8 cellular contexts compared by ENCODE assay signal in genomic region chr17:1762233-1762905, GRCh38. TPM values are rescaled to one million over a fixed set of nuclear protein-coding genes. Genes with fewer than 3 reads are reported as not detected.
A peak's percentile ranks its signal among the peaks of the same experiment; 100 is the strongest.
DNase-seq lines count a peak whose midpoint lies in the region; ATAC-seq and FAIRE-seq lines count a peak whose summit lies in the region.

No MANE protein-coding gene starts in this region.

- H3K36me3 ChIP-seq in small intestine (ENCODE audit: control insufficient read depth in 2 of 2, insufficient read depth in 2 of 2, low read length in 2 of 2): no peaks in the 10 kb centered on the region

- peak overlapping the region; percentile 9 for H3K27ac Mint-ChIP-seq in activated CD8-positive, alpha-beta T cell treated with anti-CD3 and anti-CD28 coated beads, Interleukin-2, amount 10 ng/mL, durations not matched to agents 7 days and 5 days

- WGBS in right cardiac atrium: 50% methylated on average over 21 of the region's 21 CpGs
- 51 to 68% (median 62%) methylated on average over 20 to 21 of the region's 21 CpGs for WGBS in small intestine, 3 donors

- peak overlapping the region; percentile 45 for H3K27ac ChIP-seq in right cardiac atrium (ENCODE audit: low read length)
- peak overlapping the region; percentile 63 to 82 for H3K27ac ChIP-seq in small intestine (ENCODE audit: low read depth in 1 of 2, low read length in 1 of 2)

- H3K9me3 ChIP-seq in right cardiac atrium (ENCODE audit: control insufficient read depth, low read length): no peaks in the 10 kb centered on the region
- no peaks in the 10 kb centered on the region for H3K9me3 ChIP-seq in small intestine (ENCODE audit: control insufficient read depth, low read depth)

- intact Hi-C loops in right cardiac atrium (cut with DNase I): no loop called here

- DNase-seq in HCEC 1CT (peak; percentile 19), right cardiac atrium (peak; percentile 75 to 87 (median 86)), small intestine (no peak), OCI-M2 (lab: John Stamatoyannopoulos, UW; ENCODE audit: unreplicated experiment) (no peak)
- no peak for DNase-seq in activated CD8-positive, alpha-beta T cell treated with anti-CD3 and anti-CD28 coated beads, Interleukin-2, amount 10 ng/mL, durations not matched to agents 7 days and 5 days

- H3K4me3 ChIP-seq in right cardiac atrium (ENCODE audit: low read length): peak overlapping the region; percentile 59
- H3K4me3 ChIP-seq in small intestine (ENCODE audit: low read depth in 1 of 2, low read length in 2 of 2): no peak overlapping the region

- H3K4me1 ChIP-seq in right cardiac atrium (ENCODE audit: control insufficient read depth, insufficient read depth, low read length) (peaks cover 3% of the 10 kb centered on the region), small intestine (ENCODE audit: control insufficient read depth in 2 of 2, insufficient read depth in 1 of 2, low read depth in 1 of 2, low read length in 1 of 2) (peaks cover 0 to 6% of the 10 kb centered on the region in 2 donors)

- no peak overlapping the region for H3K4me3 Mint-ChIP-seq in activated CD8-positive, alpha-beta T cell treated with anti-CD3 and anti-CD28 coated beads, Interleukin-2, amount 10 ng/mL, durations not matched to agents 7 days and 5 days

- H3K36me3 Mint-ChIP-seq in activated CD8-positive, alpha-beta T cell treated with anti-CD3 and anti-CD28 coated beads, Interleukin-2, amount 10 ng/mL, durations not matched to agents 7 days and 5 days (ENCODE audit: low read depth): no peaks in the 10 kb centered on the region

- peaks cover 4% of the 10 kb centered on the region for H3K27me3 Mint-ChIP-seq in activated CD8-positive, alpha-beta T cell treated with anti-CD3 and anti-CD28 coated beads, Interleukin-2, amount 10 ng/mL, durations not matched to agents 7 days and 5 days (ENCODE audit: low read depth)

- H3K27me3 ChIP-seq in right cardiac atrium (ENCODE audit: control insufficient read depth, insufficient read depth): no peaks in the 10 kb centered on the region
- no peaks in the 10 kb centered on the region for H3K27me3 ChIP-seq in small intestine (ENCODE audit: control insufficient read depth in 2 of 2, insufficient read depth in 2 of 2, low read length in 2 of 2)

- POLR2A ChIA-PET in activated CD8-positive, alpha-beta T cell treated with anti-CD3 and anti-CD28 coated beads, Interleukin-2, amount 10 ng/mL, durations not matched to agents 7 days and 5 days (lab: Charles Lee): interaction anchor here (0.7 to 0.8 kb wide), 2 partner anchors 15 to 38 kb away, joined by 4 read pairs; partner anchors contain the start of gene WDR81

- peaks cover 33% of the 10 kb centered on the region for H3K4me1 Mint-ChIP-seq in activated CD8-positive, alpha-beta T cell treated with anti-CD3 and anti-CD28 coated beads, Interleukin-2, amount 10 ng/mL, durations not matched to agents 7 days and 5 days (ENCODE audit: low read depth)

- CTCF ChIA-PET in activated CD8-positive, alpha-beta T cell treated with anti-CD3 and anti-CD28 coated beads, Interleukin-2, amount 10 ng/mL, durations not matched to agents 7 days and 5 days (lab: Charles Lee): interaction anchor here (1.6 kb wide), 2 partner anchors 42 to 46 kb away, joined by 4 to 5 read pairs; no protein-coding TSS in a partner anchor

- no peaks in the 10 kb centered on the region for H3K9me3 Mint-ChIP-seq in activated CD8-positive, alpha-beta T cell treated with anti-CD3 and anti-CD28 coated beads, Interleukin-2, amount 10 ng/mL, durations not matched to agents 7 days and 5 days (ENCODE audit: insufficient read depth)

- no peak for ATAC-seq in activated CD8-positive, alpha-beta T cell treated with anti-CD3 and anti-CD28 coated beads, Interleukin-2, amount 10 ng/mL, durations not matched to agents 7 days and 5 days
- ATAC-seq in right cardiac atrium (peak; percentile 53 to 62), HG03342 (IDR thresholded peaks at IDR 0.05; ENCODE audit: unreplicated experiment) (no peak), HG02852 (IDR thresholded peaks at IDR 0.05; ENCODE audit: unreplicated experiment) (no peak), GM18858 (IDR thresholded peaks at IDR 0.05; ENCODE audit: unreplicated experiment) (no peak)

- no peak for FAIRE-seq in small intestine (lab: Jason Lieb, UNC)

RNA-seq across cellular contexts. Expression of gene SERPINF1, which starts 0.5 kb away (rescaled TPM):
- total RNA-seq in activated CD8-positive, alpha-beta T cell treated with anti-CD3 and anti-CD28 coated beads, Interleukin-2, amount 10 ng/mL, durations not matched to agents 7 days and 5 days: 1 to 10 TPM; 3.9 to 6.0 TPM
- total RNA-seq in right cardiac atrium: 100 to 1,000 TPM; 160 to 288 (median 264) TPM
- polyA plus RNA-seq in right cardiac atrium: 215 TPM
- 100 to 1,000 TPM in 1 of 3 donors, 10 to 100 TPM in 1, 1 to 10 TPM in 1; 7.2 to 118 (median 20.8) TPM for polyA plus RNA-seq in small intestine

RNA-seq across cellular contexts. Expression of gene SERPINF2, which starts 19.7 kb away (rescaled TPM):
- under 1 TPM; 0.16 to 0.31 TPM for total RNA-seq in activated CD8-positive, alpha-beta T cell treated with anti-CD3 and anti-CD28 coated beads, Interleukin-2, amount 10 ng/mL, durations not matched to agents 7 days and 5 days
- 1 to 10 TPM in 3 of 4 donors, under 1 TPM in 1; 0.45 to 2.1 (median 1.2) TPM for total RNA-seq in right cardiac atrium
- polyA plus RNA-seq in right cardiac atrium (1.1 TPM), small intestine (1 to 10 TPM in 2 of 3 donors, under 1 TPM in 1; 0.89 to 4.5 (median 1.6) TPM)

RNA-seq across cellular contexts. Expression of gene WDR81, which starts 37.9 kb away (rescaled TPM):
- 10 to 100 TPM; 29.4 to 30.8 TPM for total RNA-seq in activated CD8-positive, alpha-beta T cell treated with anti-CD3 and anti-CD28 coated beads, Interleukin-2, amount 10 ng/mL, durations not matched to agents 7 days and 5 days
- 10 to 100 TPM in 3 of 4 donors, 1 to 10 TPM in 1; 9.2 to 11.2 (median 11.0) TPM for total RNA-seq in right cardiac atrium
- polyA plus RNA-seq in right cardiac atrium (10.2 TPM), small intestine (10 to 100 TPM; 14.6 to 18.0 (median 14.8) TPM)

RNA-seq across cellular contexts. Expression of gene TLCD2, which starts 52.2 kb away (rescaled TPM):
- under 1 TPM in 1 of 2 experiments, not detected in 1; 0.13 TPM for total RNA-seq in activated CD8-positive, alpha-beta T cell treated with anti-CD3 and anti-CD28 coated beads, Interleukin-2, amount 10 ng/mL, durations not matched to agents 7 days and 5 days
- total RNA-seq in right cardiac atrium: 1 to 10 TPM; 1.9 to 6.1 (median 2.3) TPM
- polyA plus RNA-seq in right cardiac atrium: 1.5 TPM
- 10 to 100 TPM in 1 of 3 donors, 1 to 10 TPM in 2; 5.1 to 10.3 (median 7.8) TPM for polyA plus RNA-seq in small intestine

Comparison
In these comparisons a context has a peak if more than half of its experiments do, and no peak if none do; other contexts are left out.
1. DNase-seq: peak in HCEC 1CT (single experiment) and right cardiac atrium (3 of 3); none in activated CD8-positive, alpha-beta T cell treated with anti-CD3 and anti-CD28 coated beads, Interleukin-2, amount 10 ng/mL, durations not matched to agents 7 days and 5 days (single experiment), small intestine (single experiment) and OCI-M2 (single experiment).
2. ATAC-seq: peak in right cardiac atrium (2 of 2); none in activated CD8-positive, alpha-beta T cell treated with anti-CD3 and anti-CD28 coated beads, Interleukin-2, amount 10 ng/mL, durations not matched to agents 7 days and 5 days (single experiment), HG03342 (single experiment), HG02852 (single experiment) and GM18858 (single experiment).
3. RNA of gene SERPINF1, which starts 0.5 kb away (total RNA-seq): 160 to 288 TPM in right cardiac atrium; 3.9 to 6.0 TPM in activated CD8-positive, alpha-beta T cell treated with anti-CD3 and anti-CD28 coated beads, Interleukin-2, amount 10 ng/mL, durations not matched to agents 7 days and 5 days; every median in the first group is over 10 times any median in the second.